In genomic region chr14:89730692-89731091, GRCh38 we compare ENCODE assay signal across 24 cellular contexts.
DNase-seq lines count a peak whose midpoint lies in the region; ATAC-seq, FAIRE-seq and TF ChIP-seq lines count a peak whose summit lies in the region.
"Had no signal": no experiment of that assay in that cellular context is flagged by ENCODE, and none has a peak within 500 bp of the region (broad histone marks: within the 10 kb centered on the region; RNA-seq: fewer than 3 reads in every experiment).

No MANE protein-coding gene starts in this region.

- peak; percentile 42 to 75 (median 51) for ATAC-seq in right lobe of liver
- ATAC-seq in HepG2 = no peak
- ATAC-seq in left lobe of liver = peak; percentile 18
- no peak for ATAC-seq in GM19455 (IDR thresholded peaks at IDR 0.05; ENCODE audit: unreplicated experiment)
- ATAC-seq: activated CD8-positive, alpha-beta T cell treated with anti-CD3 and anti-CD28 coated beads for 36 hours; stimulated activated naive CD8-positive, alpha-beta T cell treated with anti-CD3 and anti-CD28 coated beads, Interleukin-15, Interleukin-2, amounts not matched to agents 100 U/mL and 50 U/mL, for 24 hours had no signal

- H3K27ac ChIP-seq in right lobe of liver (no peak overlapping the region), HepG2 (ENCODE audit: extremely low read length, insufficient read depth, low read length) (no peak overlapping the region), GM23248 (no peak overlapping the region)
- H3K27ac ChIP-seq: thoracic aorta, vagina had no signal

- POLR2A ChIA-PET in HepG2 (lab: Yijun Ruan, JAX) = no interaction called here

- H3K27me3 ChIP-seq in right lobe of liver (no peaks in the 10 kb centered on the region), HepG2 (ENCODE audit: control insufficient read depth in 1 of 2, insufficient read depth in 2 of 2, low read length in 2 of 2) (0 out of 5 replicates have a peak, but pooled peaks cover 0 to 6% of the 10 kb centered on the region in 2 experiments), GM23248 (replicated peaks; ENCODE audit: insufficient read depth) (no peaks in the 10 kb centered on the region)
- H3K27me3 ChIP-seq: heart left ventricle, vagina had no signal

- H3K4me2 ChIP-seq in HepG2 (ENCODE audit: low read depth, low read length) (no peak overlapping the region), GM23248 (ENCODE audit: unreplicated experiment) (no peak overlapping the region)

- TF ChIP-seq EP300 in HepG2 (IDR thresholded peaks at IDR 0.05; ENCODE audit: low read depth in 2 of 2, low read length in 2 of 2) (no peak), HepG2 (CRISPR knock-in tag; IDR thresholded peaks at IDR 0.05; ENCODE audit: borderline replicate concordance) (no peak)

- CTCF ChIA-PET in HepG2 (lab: Yijun Ruan, JAX; ENCODE audit: low intra/inter-chr PET ratio, low total read pairs) = no interaction called here

- TF ChIP-seq RAD21 in HepG2 (CRISPR knock-in tag; IDR thresholded peaks at IDR 0.05) = no peak

- TF ChIP-seq POLR2A in right lobe of liver (IDR thresholded peaks at IDR 0.05) (no peak), HepG2 (IDR thresholded peaks at IDR 0.05; ENCODE audit: insufficient read depth in 1 of 2, low read depth in 2 of 2, low read length in 2 of 2) (no peak), erythroblast (IDR thresholded peaks at IDR 0.05; ENCODE audit: low read length) (no peak)

- H3K4me1 ChIP-seq in right lobe of liver (no peaks in the 10 kb centered on the region), HepG2 (ENCODE audit: insufficient read depth, low read length) (no peaks in the 10 kb centered on the region), GM23248 (ENCODE audit: insufficient read depth) (no peaks in the 10 kb centered on the region)
- H3K4me1 ChIP-seq: vagina had no signal

- DNase-seq in right lobe of liver (no peak), HepG2 (ENCODE audit: low spot score) (no peak), NOMO-1 (lab: John Stamatoyannopoulos, UW; ENCODE audit: unreplicated experiment in 2 of 2) (peak; percentile 32 to 47), left lobe of liver (ENCODE audit: low spot score) (no peak), GM23248 (no peak), erythroblast (lab: John Stamatoyannopoulos, UW) (no peak), NCI-H524 (lab: John Stamatoyannopoulos, UW) (no peak)
- DNase-seq: ACHN; activated CD4-positive, alpha-beta T cell treated with anti-CD3 and anti-CD28 coated beads for 1 hour; activated CD8-positive, alpha-beta T cell treated with anti-CD3 and anti-CD28 coated beads for 36 hours; activated gamma-delta T cell; C1 segment of cervical spinal cord; Calu3; cerebellar nuclear complex; heart left ventricle; mesendoderm; MM.1S; naive B cell; NCI-H69; OCI-M1; stimulated activated naive CD8-positive, alpha-beta T cell treated with anti-CD3 and anti-CD28 coated beads, Interleukin-15, Interleukin-2, amounts not matched to agents 100 U/mL and 50 U/mL, for 24 hours had no signal

- intact Hi-C loops in right lobe of liver (cut with DNase I) = no loop called here
- intact Hi-C loops in HepG2 (cut with micrococcal nuclease; ENCODE audit: unreplicated experiment) = no loop called here

- H3K9me3 ChIP-seq in right lobe of liver (no peaks in the 10 kb centered on the region), HepG2 (ENCODE audit: low read length) (no peaks in the 10 kb centered on the region), GM23248 (ENCODE audit: low read depth) (no peaks in the 10 kb centered on the region)
- H3K9me3 ChIP-seq: vagina had no signal

- no peaks in the 10 kb centered on the region for H3K9me2 ChIP-seq in GM23248 (ENCODE audit: insufficient read depth)

- no TSS peak for BruUV-seq in HepG2 (replicated peaks; lab: Mats Ljungman, UMichigan)

- in situ Hi-C loops in HepG2 (cut with HindIII; ENCODE audit: extremely low pct_ligation_motif_present, low pct_unique_long_range_greater_than_20kb) (no loop called here), GM23248 (cut with MboI) (no loop called here)

- H4K20me1 ChIP-seq in HepG2 (ENCODE audit: insufficient read depth, low read length) = no peaks in the 10 kb centered on the region
- no peaks in the 10 kb centered on the region for H4K20me1 ChIP-seq in GM23248 (ENCODE audit: insufficient read depth)

- TF ChIP-seq CTCF in right lobe of liver (IDR thresholded peaks at IDR 0.05) = no peak
- no peak for TF ChIP-seq CTCF in HepG2 (CRISPR knock-in tag; IDR thresholded peaks at IDR 0.05)

- 50% methylated on average over 5 of the region's 5 CpGs for WGBS in right lobe of liver (ENCODE audit: insufficient coverage, low coverage, low lambda C conversion rate, missing lambda C conversion rate)
- WGBS in HepG2 (ENCODE audit: low lambda C conversion rate) = 58% methylated on average over 5 of the region's 5 CpGs
- 82 to 83% methylated on average over 5 of the region's 5 CpGs for WGBS in GM23248 (ENCODE audit: low coverage in 1 of 2, low lambda C conversion rate in 2 of 2, missing lambda C conversion rate in 2 of 2), 2 experiments

- H3F3A ChIP-seq in GM23248 (ENCODE audit: insufficient read depth) = no peaks in the 10 kb centered on the region

- H3K9ac ChIP-seq in HepG2 (ENCODE audit: insufficient read depth, low read depth, low read length) (no peak overlapping the region), GM23248 (no peak overlapping the region)

- H2AFZ ChIP-seq in HepG2 (ENCODE audit: low read length) (no peak overlapping the region), GM23248 (no peak overlapping the region)

- H3K79me2 ChIP-seq in HepG2 (ENCODE audit: insufficient read depth, low read length) (no peaks in the 10 kb centered on the region), GM23248 (ENCODE audit: insufficient read depth) (no peaks in the 10 kb centered on the region)

- H3K4me3 ChIP-seq in right lobe of liver (no peak overlapping the region), HepG2 (replicated peaks in 1 of 3; ENCODE audit: insufficient read depth in 1 of 3, low read depth in 2 of 3, low read length in 3 of 3) (no peak overlapping the region), GM23248 (no peak overlapping the region)
- H3K4me3 ChIP-seq: heart left ventricle, thoracic aorta, vagina had no signal

- no peak for FAIRE-seq in HepG2 (lab: Jason Lieb, UNC)

- H3K36me3 ChIP-seq in right lobe of liver (no peaks in the 10 kb centered on the region), HepG2 (replicated peaks in 1 of 2; ENCODE audit: control insufficient read depth in 1 of 2, insufficient read depth in 2 of 2, low read length in 2 of 2) (no peaks in the 10 kb centered on the region), GM23248 (ENCODE audit: low read depth) (no peaks in the 10 kb centered on the region)
- H3K36me3 ChIP-seq: heart left ventricle, thoracic aorta, vagina had no signal

TF ChIP-seq in HepG2, 621 proteins besides CTCF, POLR2A, EP300 and RAD21:
- TF ChIP-seq ZNF275 (CRISPR knock-in tag; IDR thresholded peaks at IDR 0.05; ENCODE audit: borderline replicate concordance) (no peak), PRDM4 (CRISPR knock-in tag; IDR thresholded peaks at IDR 0.05; ENCODE audit: borderline replicate concordance) (no peak), SYNCRIP (IDR thresholded peaks at IDR 0.05; ENCODE audit: insufficient read depth, low read depth, low read length) (no peak), HCFC1 (IDR thresholded peaks at IDR 0.05; ENCODE audit: low read depth, low read length) (no peak)

Comparison
In these comparisons a context has a peak if more than half of its experiments do, and no peak if none do; other contexts are left out.
1. ATAC-seq: peak in right lobe of liver (4 of 4) and left lobe of liver (single experiment); none in HepG2 (single experiment) and GM19455 (single experiment).
2. DNase-seq: peak in NOMO-1 (2 of 2); none in right lobe of liver (0 of 3), HepG2 (single experiment), left lobe of liver (single experiment), GM23248 (single experiment), erythroblast (0 of 2) and NCI-H524 (0 of 2).